Comparison of ENCODE assay signal across 27 cellular contexts in the genomic region with DNA sequence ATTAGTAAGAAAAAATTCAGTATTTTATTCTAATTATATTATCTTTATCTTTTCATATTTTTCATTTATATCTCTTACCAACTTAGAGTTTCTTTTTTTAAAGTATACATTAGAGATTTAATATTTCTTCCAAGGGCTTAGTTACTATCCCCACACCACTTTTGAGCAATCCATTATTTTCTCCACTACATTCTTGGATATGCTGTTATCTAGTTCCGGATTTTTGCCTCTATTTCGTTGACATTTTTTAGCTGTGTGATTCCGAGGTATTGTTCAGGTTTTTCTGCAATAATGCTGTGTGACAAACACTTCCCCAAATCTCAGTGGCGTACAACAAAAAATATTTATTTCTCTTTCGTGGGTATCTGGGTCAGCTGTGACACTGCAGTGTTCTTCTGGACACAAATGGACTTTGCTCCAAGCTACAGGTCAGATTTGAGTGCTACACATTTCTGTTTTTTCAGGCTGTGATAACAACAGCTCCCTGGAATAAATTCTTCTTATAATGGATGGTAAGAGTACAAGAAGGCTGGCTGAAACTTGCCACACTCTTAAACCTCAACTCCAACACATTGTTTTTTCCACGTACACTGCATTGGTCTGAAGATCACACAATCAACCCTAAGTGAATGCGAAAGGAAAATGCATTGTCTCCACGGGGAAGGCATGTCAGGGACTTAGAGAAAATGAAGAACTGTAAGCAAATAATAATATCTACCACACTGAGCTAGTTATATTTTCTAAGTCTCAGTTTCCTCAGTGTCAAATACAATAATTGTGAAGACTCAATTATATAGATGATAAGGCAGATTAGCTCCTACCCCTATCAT. TPM values are rescaled to one million over a fixed set of nuclear protein-coding genes. Genes with fewer than 3 reads are reported as not detected.
DNase-seq lines count a peak whose midpoint lies in the region; ATAC-seq, FAIRE-seq and TF ChIP-seq lines count a peak whose summit lies in the region.
"Had no signal": no experiment of that assay in that cellular context is flagged by ENCODE, and none has a peak within 500 bp of the region (broad histone marks: within the 10 kb centered on the region; RNA-seq: fewer than 3 reads in every experiment).

No MANE protein-coding gene starts in this region.

- H2AFZ ChIP-seq in fibroblast of lung (ENCODE audit: low read length): peak overlapping the region; percentile 8

- H3K36me3 ChIP-seq in fibroblast of lung (ENCODE audit: control insufficient read depth, insufficient read depth, low read length): no peaks in the 10 kb centered on the region
- no peaks in the 10 kb centered on the region for H3K36me3 ChIP-seq in liver (ENCODE audit: control insufficient read depth in 4 of 4, insufficient read depth in 3 of 4, low read depth in 1 of 4, low read length in 3 of 4)
- no peaks in the 10 kb centered on the region for H3K36me3 ChIP-seq in thyroid gland
- no peaks in the 10 kb centered on the region for H3K36me3 ChIP-seq in gastrocnemius medialis
- H3K36me3 ChIP-seq: MG63 had no signal

- TF ChIP-seq CTCF in fibroblast of lung (conservative IDR thresholded peaks at IDR 0.05 in 1 of 2, IDR thresholded peaks at IDR 0.05 in 1 of 2; ENCODE audit: low read depth in 1 of 2, low read length in 2 of 2) (no peak), liver (IDR thresholded peaks at IDR 0.05; ENCODE audit: low read depth, low read length, missing input control) (no peak), thyroid gland (IDR thresholded peaks at IDR 0.05) (no peak), gastrocnemius medialis (IDR thresholded peaks at IDR 0.05 in 4 of 5, conservative IDR thresholded peaks at IDR 0.05 in 1 of 5) (no peak)

- H3K4me1 ChIP-seq in fibroblast of lung (ENCODE audit: control insufficient read depth, extremely low read depth, insufficient read depth, low read length) (no peaks in the 10 kb centered on the region), liver (ENCODE audit: control insufficient read depth in 4 of 4, insufficient read depth in 4 of 4, low read length in 3 of 4) (no peaks in the 10 kb centered on the region), thyroid gland (no peaks in the 10 kb centered on the region), gastrocnemius medialis (no peaks in the 10 kb centered on the region)

- H3K27me3 ChIP-seq in fibroblast of lung (ENCODE audit: control insufficient read depth, insufficient read depth, low read length) (no peaks in the 10 kb centered on the region), liver (ENCODE audit: control insufficient read depth in 4 of 4, insufficient read depth in 4 of 4, low read length in 3 of 4) (no peaks in the 10 kb centered on the region), thyroid gland (no peaks in the 10 kb centered on the region), gastrocnemius medialis (no peaks in the 10 kb centered on the region)
- H3K27me3 ChIP-seq: MG63 had no signal

- intact Hi-C loops in thyroid gland (cut with DNase I): no loop called here
- intact Hi-C loops in gastrocnemius medialis (cut with DNase I; ENCODE audit: low total_unique reads): no loop called here
- intact Hi-C loops in activated T-helper 2 cell treated with anti-CD3 and anti-CD28 coated beads, Interferon-gamma antibody, Interleukin-2, Interleukin-4, amounts not matched to agents 10 μg/mL and 5 μg/mL and 100 μg/mL, durations not matched to agents 14 hours and 24 hours and 36 hours (cut with micrococcal nuclease): no loop called here

- H3K27ac ChIP-seq in fibroblast of lung (ENCODE audit: insufficient read depth, low read length): no peak overlapping the region
- H3K27ac ChIP-seq in liver (ENCODE audit: low read depth in 1 of 2, low read length in 2 of 2): peak overlapping the region; percentile 73 to 83
- peak overlapping the region; percentile 28 to 73 (median 43) for H3K27ac ChIP-seq in thyroid gland
- H3K27ac ChIP-seq in gastrocnemius medialis: no peak overlapping the region
- H3K27ac ChIP-seq: C4-2B, RWPE1 had no signal

- no peak overlapping the region for H3K4me3 Mint-ChIP-seq in activated T-helper 2 cell treated with anti-CD3 and anti-CD28 coated beads, Interferon-gamma antibody, Interleukin-2, Interleukin-4, amounts not matched to agents 10 μg/mL and 5 μg/mL and 100 μg/mL, durations not matched to agents 14 hours and 24 hours and 36 hours (ENCODE audit: low read depth)
- H3K4me3 Mint-ChIP-seq: B cell; CD8-positive, alpha-beta T cell had no signal

- no peak overlapping the region for H3K27ac Mint-ChIP-seq in activated T-helper 2 cell treated with anti-CD3 and anti-CD28 coated beads, Interferon-gamma antibody, Interleukin-2, Interleukin-4, amounts not matched to agents 10 μg/mL and 5 μg/mL and 100 μg/mL, durations not matched to agents 14 hours and 24 hours and 36 hours
- H3K27ac Mint-ChIP-seq: B cell; CD8-positive, alpha-beta T cell had no signal

- peak in 1 of 2 donors; percentile 5 for TF ChIP-seq RAD21 in liver (IDR thresholded peaks at IDR 0.05)

- H3K4me1 Mint-ChIP-seq in activated T-helper 2 cell treated with anti-CD3 and anti-CD28 coated beads, Interferon-gamma antibody, Interleukin-2, Interleukin-4, amounts not matched to agents 10 μg/mL and 5 μg/mL and 100 μg/mL, durations not matched to agents 14 hours and 24 hours and 36 hours (ENCODE audit: low read depth): no peaks in the 10 kb centered on the region
- H3K4me1 Mint-ChIP-seq: B cell had no signal

- DNase-seq in fibroblast of lung (ENCODE audit: low read depth in 2 of 2): no peak
- no peak for DNase-seq in thyroid gland
- no peak for DNase-seq in HuH-7 (ENCODE audit: low spot score)
- DNase-seq in gastrocnemius medialis: no peak
- no peak for DNase-seq in NCI-H1694 (lab: John Stamatoyannopoulos, UW)
- no peak for DNase-seq in activated T-helper 2 cell treated with anti-CD3 and anti-CD28 coated beads, Interferon-gamma antibody, Interleukin-2, Interleukin-4, amounts not matched to agents 10 μg/mL and 5 μg/mL and 100 μg/mL, durations not matched to agents 14 hours and 24 hours and 36 hours (ENCODE audit: low spot score)
- DNase-seq: CD8-positive, alpha-beta T cell; DMS 273 treated with DMSO at 0.1 percent for 48 hours; DMS79; EL; GF-D8; H7; KG1; MG63; NCI-H1417; NCI-H1694 treated with DMSO at 0.1 percent for 48 hours; NCI-H2081; NCI-H2227 treated with DMSO at 0.1 percent for 48 hours; NCI-H526 treated with DMSO at 0.1 percent for 48 hours; SHP77 had no signal

- ATAC-seq in gastrocnemius medialis: no peak
- ATAC-seq: CD8-positive, alpha-beta T cell; Panc1 had no signal

- H3K9me3 ChIP-seq in fibroblast of lung (ENCODE audit: control insufficient read depth, insufficient read depth, low read depth, low read length): no peaks in the 10 kb centered on the region
- no peaks in the 10 kb centered on the region for H3K9me3 ChIP-seq in liver (ENCODE audit: control insufficient read depth in 4 of 4, low read length in 3 of 4)
- no peaks in the 10 kb centered on the region for H3K9me3 ChIP-seq in thyroid gland
- H3K9me3 ChIP-seq in gastrocnemius medialis: no peaks in the 10 kb centered on the region
- H3K9me3 ChIP-seq: MG63 had no signal

- peaks cover 2% of the 10 kb centered on the region for H3K36me3 Mint-ChIP-seq in activated T-helper 2 cell treated with anti-CD3 and anti-CD28 coated beads, Interferon-gamma antibody, Interleukin-2, Interleukin-4, amounts not matched to agents 10 μg/mL and 5 μg/mL and 100 μg/mL, durations not matched to agents 14 hours and 24 hours and 36 hours (ENCODE audit: low read depth)
- H3K36me3 Mint-ChIP-seq: CD8-positive, alpha-beta T cell had no signal

- WGBS in liver: 37% methylated on average over 8 of the region's 8 CpGs
- WGBS in thyroid gland, 2 donors: 54 to 55% methylated on average over 8 of the region's 8 CpGs

- no peak overlapping the region for H3K9ac ChIP-seq in fibroblast of lung (ENCODE audit: insufficient read depth, low read length)
- peak overlapping the region in 1 of 2 donors; percentile 81 for H3K9ac ChIP-seq in liver (ENCODE audit: low read depth in 1 of 2, low read length in 2 of 2)

- H3K27me3 Mint-ChIP-seq in activated T-helper 2 cell treated with anti-CD3 and anti-CD28 coated beads, Interferon-gamma antibody, Interleukin-2, Interleukin-4, amounts not matched to agents 10 μg/mL and 5 μg/mL and 100 μg/mL, durations not matched to agents 14 hours and 24 hours and 36 hours (ENCODE audit: low read depth): no peaks in the 10 kb centered on the region
- H3K27me3 Mint-ChIP-seq: B cell had no signal

- H3K4me3 ChIP-seq in fibroblast of lung (replicated peaks in 1 of 4; ENCODE audit: control extremely low read depth in 1 of 4, insufficient read depth in 1 of 4, low read depth in 3 of 4, low read length in 4 of 4): no peak overlapping the region
- peak overlapping the region; percentile 32 to 75 (median 67) for H3K4me3 ChIP-seq in liver (ENCODE audit: low read depth in 1 of 3, low read length in 3 of 3)
- H3K4me3 ChIP-seq in thyroid gland (replicated peaks in 1 of 3): no peak overlapping the region
- no peak overlapping the region for H3K4me3 ChIP-seq in gastrocnemius medialis
- H3K4me3 ChIP-seq: MG63 had no signal

- in situ Hi-C loops in gastrocnemius medialis (cut with MboI; ENCODE audit: low sequenced_read_pairs in 4 of 4): no loop called here

- no peak overlapping the region for H3K4me2 ChIP-seq in fibroblast of lung (ENCODE audit: extremely low read depth, insufficient read depth, low read length)

- H3K79me2 ChIP-seq in fibroblast of lung (ENCODE audit: control insufficient read depth, insufficient read depth, low read length): no peaks in the 10 kb centered on the region

- no peaks in the 10 kb centered on the region for H3K9me3 Mint-ChIP-seq in activated T-helper 2 cell treated with anti-CD3 and anti-CD28 coated beads, Interferon-gamma antibody, Interleukin-2, Interleukin-4, amounts not matched to agents 10 μg/mL and 5 μg/mL and 100 μg/mL, durations not matched to agents 14 hours and 24 hours and 36 hours
- H3K9me3 Mint-ChIP-seq: CD8-positive, alpha-beta T cell had no signal

- TF ChIP-seq POLR2A in thyroid gland (IDR thresholded peaks at IDR 0.05) (peak in 1 of 2 donors; percentile 21), gastrocnemius medialis (IDR thresholded peaks at IDR 0.05) (no peak)

- H4K20me1 ChIP-seq in fibroblast of lung (ENCODE audit: control insufficient read depth, extremely low read depth, insufficient read depth, low read length): no peaks in the 10 kb centered on the region

- peak; percentile 98 for FAIRE-seq in TTC549 (lab: Jason Lieb, UNC)
- FAIRE-seq: GM18507 had no signal

RNA-seq across cellular contexts. Expression of a gene that starts 50.9 kb away (rescaled TPM):
- total RNA-seq in fibroblast of lung (57.0 and 69.2 TPM in 2 replicates), liver (10 to 100 TPM; 32.0 to 34.8 TPM), thyroid gland (10 to 100 TPM; 33.2 to 63.0 (median 57.1) TPM), gastrocnemius medialis (100 to 1,000 TPM; 138 to 195 (median 163) TPM)
- polyA plus RNA-seq in fibroblast of lung (87.5 and 103 TPM in 2 replicates), liver (10 to 100 TPM; 32.7 to 37.9 TPM)
- polyA plus RNA-seq in fibroblast of lung (2012): 60.9 and 80.5 TPM in 2 replicates
- polyA minus RNA-seq in fibroblast of lung (ENCODE audit: low replicate concordance): 4.1 and 4.2 TPM in 2 replicates
- 106 and 110 TPM in 2 replicates for total RNA-seq in activated T-helper 2 cell treated with anti-CD3 and anti-CD28 coated beads, Interferon-gamma antibody, Interleukin-2, Interleukin-4, amounts not matched to agents 10 μg/mL and 5 μg/mL and 100 μg/mL, durations not matched to agents 14 hours and 24 hours and 36 hours

Comparison
In these comparisons a context has a peak if more than half of its experiments do, and no peak if none do; other contexts are left out.
1. H3K27ac ChIP-seq: peak in liver (2 of 2) and thyroid gland (3 of 3); none in fibroblast of lung (single experiment) and gastrocnemius medialis (0 of 4).
2. H3K4me3 ChIP-seq: peak in liver (3 of 3); none in fibroblast of lung (0 of 4), thyroid gland (0 of 3) and gastrocnemius medialis (0 of 4).